ENCODE assay signal across 7 cellular contexts in genomic region chr14:88785911-88786310, GRCh38.
"Had no signal": no experiment of that assay in that cellular context is flagged by ENCODE, and none has a peak within 500 bp of the region (broad histone marks: within the 10 kb centered on the region; RNA-seq: fewer than 3 reads in every experiment).

No MANE protein-coding gene starts in this region.

- H3K4me3 Mint-ChIP-seq: GM23338, H9 had no signal

- H2AFZ ChIP-seq: GM23248, GM23338 had no signal

- H3K4me3 ChIP-seq: GM23248, GM23338, HAP-1 had no signal

- H3K36me3 ChIP-seq: HAP-1 had no signal

- H3K27ac ChIP-seq: GM23248 had no signal

- DNase-seq: GM23248, H7, H9, HCEC 1CT had no signal

- H3K4me2 ChIP-seq: GM23338 had no signal

- H3K4me1 Mint-ChIP-seq: GM23338 had no signal

- H3K27ac Mint-ChIP-seq: GM23338, H9 had no signal

- ATAC-seq: GM23338, HCT116 had no signal

- H3K9ac ChIP-seq: GM23248 had no signal
